2 cellular contexts compared by ENCODE assay signal in genomic region chr12:62532333-62532732, GRCh38.
TF ChIP-seq lines count a peak whose summit lies in the region.

No MANE protein-coding gene starts in this region.

TF ChIP-seq in HepG2, 621 proteins besides CTCF, POLR2A, EP300 and RAD21 (continued from another document):
- TF ChIP-seq FOXO1 (CRISPR knock-in tag; IDR thresholded peaks at IDR 0.05) (no peak), SP5 (CRISPR knock-in tag; IDR thresholded peaks at IDR 0.05; ENCODE audit: borderline replicate concordance, low read depth) (no peak), TRIM24 (CRISPR knock-in tag; IDR thresholded peaks at IDR 0.05) (no peak), HMG20A (CRISPR knock-in tag; IDR thresholded peaks at IDR 0.05; ENCODE audit: borderline replicate concordance) (no peak), SALL1 (CRISPR knock-in tag; IDR thresholded peaks at IDR 0.05) (no peak), HINFP (CRISPR knock-in tag; IDR thresholded peaks at IDR 0.05; ENCODE audit: low read depth) (no peak), ZNF354B (CRISPR knock-in tag; IDR thresholded peaks at IDR 0.05) (no peak), JARID2 (CRISPR knock-in tag; IDR thresholded peaks at IDR 0.05; ENCODE audit: insufficient replicate concordance) (no peak), THAP7 (CRISPR knock-in tag; IDR thresholded peaks at IDR 0.05) (no peak), NAIF1 (CRISPR knock-in tag; IDR thresholded peaks at IDR 0.05; ENCODE audit: borderline replicate concordance) (no peak), STAG1 (CRISPR knock-in tag; IDR thresholded peaks at IDR 0.05) (no peak), ZNF737 (CRISPR knock-in tag; IDR thresholded peaks at IDR 0.05; ENCODE audit: borderline replicate concordance) (no peak)

TF ChIP-seq in IMR-90, 13 proteins besides CTCF, POLR2A, EP300 and RAD21:
- no peak for TF ChIP-seq ELK1 (IDR thresholded peaks at IDR 0.05; ENCODE audit: borderline replicate concordance, low read depth, low read length)
- no peak for TF ChIP-seq NFE2L2 (IDR thresholded peaks at IDR 0.05; ENCODE audit: low read depth, low read length)
- no peak for TF ChIP-seq MAZ (IDR thresholded peaks at IDR 0.05; ENCODE audit: borderline replicate concordance, low read depth, low read length)
- no peak for TF ChIP-seq SMC3 (IDR thresholded peaks at IDR 0.05; ENCODE audit: low read depth, low read length)
- no peak for TF ChIP-seq RFX5 (IDR thresholded peaks at IDR 0.05; ENCODE audit: low read depth, low read length)
- no peak for TF ChIP-seq BHLHE40 (IDR thresholded peaks at IDR 0.05; ENCODE audit: low read depth, low read length)
- TF ChIP-seq CEBPB (IDR thresholded peaks at IDR 0.05; ENCODE audit: low read depth, low read length): no peak
- TF ChIP-seq RCOR1 (IDR thresholded peaks at IDR 0.05; ENCODE audit: insufficient replicate concordance, low read length): no peak
- no peak for TF ChIP-seq FOS (IDR thresholded peaks at IDR 0.05; ENCODE audit: low read depth, low read length)
- TF ChIP-seq MXI1 (IDR thresholded peaks at IDR 0.05; ENCODE audit: borderline replicate concordance, low read depth, low read length): no peak
- TF ChIP-seq CHD1 (IDR thresholded peaks at IDR 0.05; ENCODE audit: low read depth, low read length): no peak
- TF ChIP-seq MAFK (IDR thresholded peaks at IDR 0.05; ENCODE audit: low read depth, low read length): no peak
- no peak for TF ChIP-seq USF2 (IDR thresholded peaks at IDR 0.05; ENCODE audit: low read depth, low read length)
TF ChIP-seq in IMR-90: peak in this region for 0.
